8 cellular contexts compared by ENCODE assay signal in genomic region chr19:2578911-2579677, GRCh38.
DNase-seq lines count a peak whose midpoint lies in the region; ATAC-seq, FAIRE-seq and TF ChIP-seq lines count a peak whose summit lies in the region.

No MANE protein-coding gene starts in this region.

- ATAC-seq in activated CD8-positive, alpha-beta T cell treated with anti-CD3 and anti-CD28 coated beads for 36 hours: peak; percentile 61
- peak; percentile 71 for ATAC-seq in left lobe of liver
- no peak for ATAC-seq in GM21423 (IDR thresholded peaks at IDR 0.05; ENCODE audit: unreplicated experiment)
- no peak for ATAC-seq in GM18867 (IDR thresholded peaks at IDR 0.05; ENCODE audit: unreplicated experiment)

- POLR2A ChIA-PET in activated CD8-positive, alpha-beta T cell treated with anti-CD3 and anti-CD28 coated beads for 36 hours (lab: Charles Lee): interaction anchor here (0.7 to 2.5 kb wide), 4 partner anchors 18 to 102 kb away, joined by 3 to 25 read pairs (median 3); partner anchors contain the start of gene GADD45B

- peak overlapping the region; percentile 52 for H3K4me3 Mint-ChIP-seq in activated CD8-positive, alpha-beta T cell treated with anti-CD3 and anti-CD28 coated beads for 36 hours

- H3K9me3 Mint-ChIP-seq in activated CD8-positive, alpha-beta T cell treated with anti-CD3 and anti-CD28 coated beads for 36 hours: peaks cover 12% of the 10 kb centered on the region

- no peak for TF ChIP-seq POLR2A in GM12891 (IDR thresholded peaks at IDR 0.05; ENCODE audit: low read depth, low read length)

- H3K27me3 Mint-ChIP-seq in activated CD8-positive, alpha-beta T cell treated with anti-CD3 and anti-CD28 coated beads for 36 hours: peaks cover 12% of the 10 kb centered on the region

- DNase-seq in GM12891 (ENCODE audit: insufficient read length, low spot score): no peak
- DNase-seq in NCI-H524 treated with DMSO at 0.1 percent for 48 hours (lab: John Stamatoyannopoulos, UW): peak; percentile 16
- peak; percentile 78 for DNase-seq in activated CD8-positive, alpha-beta T cell treated with anti-CD3 and anti-CD28 coated beads for 36 hours
- DNase-seq in dermis microvascular lymphatic vessel endothelial cell (ENCODE audit: low read depth in 2 of 2): peak; percentile 97 to 98
- DNase-seq in left lobe of liver (ENCODE audit: low spot score): peak; percentile 99
- DNase-seq in stimulated activated CD4-positive, alpha-beta T cell treated with anti-CD3 and anti-CD28 coated beads, Interleukin-2, amount 100 ng/mL, for 24 hours: peak; percentile 60 to 69

- no peaks in the 10 kb centered on the region for H3K36me3 Mint-ChIP-seq in activated CD8-positive, alpha-beta T cell treated with anti-CD3 and anti-CD28 coated beads for 36 hours (ENCODE audit: low read depth)

- no peaks in the 10 kb centered on the region for H3K4me1 Mint-ChIP-seq in activated CD8-positive, alpha-beta T cell treated with anti-CD3 and anti-CD28 coated beads for 36 hours (ENCODE audit: low read depth)

- FAIRE-seq in GM12891 (lab: Jason Lieb, UNC): peak; percentile 56

- intact Hi-C loops in activated CD8-positive, alpha-beta T cell treated with anti-CD3 and anti-CD28 coated beads for 36 hours (cut with micrococcal nuclease): no loop called here

- no peak overlapping the region for H3K27ac Mint-ChIP-seq in activated CD8-positive, alpha-beta T cell treated with anti-CD3 and anti-CD28 coated beads for 36 hours

- CTCF ChIA-PET in activated CD8-positive, alpha-beta T cell treated with anti-CD3 and anti-CD28 coated beads for 36 hours (lab: Charles Lee): interaction anchor here (0.7 to 4.7 kb wide), 19 partner anchors 10 to 436 kb away, joined by 3 to 40 read pairs (median 5); partner anchors contain the start of gene GADD45B

- TF ChIP-seq CTCF in activated CD8-positive, alpha-beta T cell treated with anti-CD3 and anti-CD28 coated beads for 36 hours (IDR thresholded peaks at IDR 0.05): peak; percentile 79

TF ChIP-seq in GM12891, 5 proteins besides CTCF, POLR2A, EP300 and RAD21:
- TF ChIP-seq TAF1 (IDR thresholded peaks at IDR 0.05; ENCODE audit: low read depth, low read length): no peak
- 0 out of 2 replicates have a peak, but pooled peaks have one; percentile 20 for TF ChIP-seq POU2F2 (IDR thresholded peaks at IDR 0.05; ENCODE audit: low read depth, low read length)

Comparison
In these comparisons a context has a peak if more than half of its experiments do, and no peak if none do; other contexts are left out.
1. ATAC-seq: peak in activated CD8-positive, alpha-beta T cell treated with anti-CD3 and anti-CD28 coated beads for 36 hours (single experiment) and left lobe of liver (single experiment); none in GM21423 (single experiment) and GM18867 (single experiment).